9 cellular contexts compared by ENCODE assay signal in the genomic region with DNA sequence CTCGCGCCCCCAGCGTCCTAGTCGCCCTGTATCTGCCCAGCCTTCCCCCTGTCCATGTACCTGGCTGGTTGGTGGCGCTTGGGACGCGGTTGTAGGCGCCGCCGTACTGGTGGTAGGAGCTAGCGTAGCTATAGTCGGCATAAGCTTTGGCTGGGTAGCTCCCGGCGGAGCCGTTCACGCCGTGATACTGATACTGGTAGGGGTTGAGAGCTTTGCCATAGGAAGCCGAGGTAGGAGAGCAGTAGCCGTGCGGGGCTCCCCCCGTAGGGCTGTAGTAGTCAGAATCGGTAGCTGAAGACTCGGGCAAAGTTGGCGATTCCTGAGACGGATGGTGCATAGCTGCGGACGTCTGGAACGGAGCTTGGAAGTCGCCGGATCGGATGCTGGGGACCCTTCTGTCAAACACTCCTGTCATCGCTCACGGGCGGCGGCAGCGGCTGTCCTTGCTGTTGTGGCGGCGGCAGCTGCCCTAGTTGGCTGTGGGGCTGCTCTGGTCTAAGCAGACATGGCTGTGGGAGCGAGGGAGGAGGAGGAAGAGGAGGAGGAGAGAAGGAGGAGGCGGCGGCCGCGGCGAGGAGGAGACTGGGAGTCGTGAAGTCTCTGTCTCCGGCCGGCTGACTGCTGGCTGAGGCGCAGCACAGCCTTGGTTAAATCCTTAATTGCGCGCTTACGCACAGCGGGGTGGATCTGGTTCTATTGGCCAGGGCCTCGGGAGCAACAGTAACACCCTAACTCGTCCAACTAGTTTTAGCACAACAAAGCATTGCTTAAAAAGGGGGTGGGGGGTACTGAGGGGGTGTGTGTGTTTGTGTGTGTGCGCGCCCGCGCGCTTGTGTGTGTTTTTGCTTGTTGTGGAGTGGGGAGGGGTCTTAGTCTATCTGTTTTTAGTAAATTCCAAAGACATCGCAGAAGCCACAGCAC. TPM values are rescaled to one million over a fixed set of nuclear protein-coding genes. Genes with fewer than 3 reads are reported as not detected.
DNase-seq lines count a peak whose midpoint lies in the region; ATAC-seq and TF ChIP-seq lines count a peak whose summit lies in the region.
"Had no signal": no experiment of that assay in that cellular context is flagged by ENCODE, and none has a peak within 500 bp of the region (broad histone marks: within the 10 kb centered on the region; RNA-seq: fewer than 3 reads in every experiment).

DLX5 (minus strand) TSS at position 623 of the 921 bp plus-strand sequence; CDS start at position 415, 208 bp downstream.

- ATAC-seq in T-helper 17 cell: no peak
- ATAC-seq in gastrocnemius medialis: peak; percentile 21 to 28
- no peak for ATAC-seq in GM21360 (IDR thresholded peaks at IDR 0.05; ENCODE audit: unreplicated experiment)
- ATAC-seq: HCT116 had no signal

- H3K27me3 ChIP-seq in cardiac muscle cell (peaks cover 95% of the 10 kb centered on the region), gastrocnemius medialis (peaks cover 78 to 86% (median 80%) of the 10 kb centered on the region in 3 donors)

- intact Hi-C loops in gastrocnemius medialis (cut with DNase I; ENCODE audit: low total_unique reads): no loop called here

- DNase-seq in COLO668 (lab: John Stamatoyannopoulos, UW; ENCODE audit: unreplicated experiment) (peak; percentile 77), T-helper 17 cell (no peak), cardiac muscle cell (ENCODE audit: low read depth in 1 of 2, low spot score in 1 of 2) (peak in 1 of 2 donors; percentile 18), gastrocnemius medialis (no peak), 8988T (no peak), substantia nigra (lab: John Stamatoyannopoulos, UW) (no peak)

- H3K4me3 Mint-ChIP-seq in T-helper 17 cell: peak within 1 kb of the TSS; percentile 69

- H3K36me3 ChIP-seq in cardiac muscle cell: no peaks in the 10 kb centered on the region
- no peaks in the 10 kb centered on the region for H3K36me3 ChIP-seq in gastrocnemius medialis

- TF ChIP-seq EP300 in Ishikawa (IDR thresholded peaks at IDR 0.05; ENCODE audit: borderline replicate concordance): no peak

- H3K27ac Mint-ChIP-seq in T-helper 17 cell: peak within 1 kb of the TSS; percentile 76

- peaks cover 87% of the 10 kb centered on the region for H3K27me3 Mint-ChIP-seq in T-helper 17 cell

- in situ Hi-C loops in gastrocnemius medialis (cut with MboI; ENCODE audit: low sequenced_read_pairs in 4 of 4): loop anchor here (5.0 to 25.0 kb wide), 6 partner anchors 947 to 1262 kb away; partner anchors contain the start of gene DYNC1I1 (in 1 of the 4)

- H3K4me1 Mint-ChIP-seq in T-helper 17 cell: peaks cover 40% of the 10 kb centered on the region

- H3K4me3 ChIP-seq in cardiac muscle cell (peak within 1 kb of the TSS; percentile 23), gastrocnemius medialis (peak within 1 kb of the TSS; percentile 9 to 45 (median 42))

- H3K27ac ChIP-seq in cardiac muscle cell (no peak within 1 kb of the TSS), gastrocnemius medialis (peak within 1 kb of the TSS in 1 of 4 donors; percentile 31), substantia nigra (ENCODE audit: low read depth, low read length, poor library complexity, severe bottlenecking) (no peak within 1 kb of the TSS)

- H3K9me3 ChIP-seq in T-helper 17 cell (ENCODE audit: control insufficient read depth, low read length, poor library complexity, severe bottlenecking) (no peaks in the 10 kb centered on the region), cardiac muscle cell (ENCODE audit: low read depth) (no peaks in the 10 kb centered on the region), gastrocnemius medialis (no peaks in the 10 kb centered on the region)

- TF ChIP-seq POLR2A in gastrocnemius medialis (IDR thresholded peaks at IDR 0.05): no peak

- no peak; the same call in 1 of the 2 replicates for TF ChIP-seq RAD21 in Ishikawa (IDR thresholded peaks at IDR 0.05; ENCODE audit: low read depth)

- peaks cover 5% of the 10 kb centered on the region for H3K36me3 Mint-ChIP-seq in T-helper 17 cell (ENCODE audit: low read depth)

- TF ChIP-seq CTCF in cardiac muscle cell (IDR thresholded peaks at IDR 0.05; ENCODE audit: low read depth, low read length) (no peak), gastrocnemius medialis (IDR thresholded peaks at IDR 0.05 in 4 of 5, conservative IDR thresholded peaks at IDR 0.05 in 1 of 5) (no peak)

- H3K4me1 ChIP-seq in cardiac muscle cell (ENCODE audit: low read depth) (peaks cover 10% of the 10 kb centered on the region), gastrocnemius medialis (peaks cover 23 to 25% of the 10 kb centered on the region in 2 donors)

TF ChIP-seq in Ishikawa, 13 proteins besides CTCF, POLR2A, EP300 and RAD21:
- TF ChIP-seq CEBPB (IDR thresholded peaks at IDR 0.05) (peak; percentile 75; the same call in 1 of the 2 replicates), YY1 (IDR thresholded peaks at IDR 0.05; ENCODE audit: low read depth) (peak; percentile 52; the same call in 1 of the 2 replicates), NFIC (IDR thresholded peaks at IDR 0.05) (0 out of 2 replicates have a peak, but pooled peaks have one; percentile 31), FOXM1 (IDR thresholded peaks at IDR 0.05; ENCODE audit: borderline replicate concordance, low read depth) (no peak), TCF12 (IDR thresholded peaks at IDR 0.05; ENCODE audit: low read depth) (peak; percentile 59; the same call in 1 of the 2 replicates), CREB1 (IDR thresholded peaks at IDR 0.05; ENCODE audit: low read depth) (no peak), TEAD4 (IDR thresholded peaks at IDR 0.05) (no peak; the same call in 1 of the 2 replicates), TAF1 (IDR thresholded peaks at IDR 0.05; ENCODE audit: low read depth) (no peak), EGR1 (IDR thresholded peaks at IDR 0.05) (peak; percentile 21; the same call in 1 of the 2 replicates), USF1 (IDR thresholded peaks at IDR 0.05) (no peak), ZBTB7A (IDR thresholded peaks at IDR 0.05; ENCODE audit: low read depth) (peak; percentile 94)
- TF ChIP-seq, protein P1, sequence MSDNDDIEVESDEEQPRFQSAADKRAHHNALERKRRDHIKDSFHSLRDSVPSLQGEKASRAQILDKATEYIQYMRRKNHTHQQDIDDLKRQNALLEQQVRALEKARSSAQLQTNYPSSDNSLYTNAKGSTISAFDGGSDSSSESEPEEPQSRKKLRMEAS (IDR thresholded peaks at IDR 0.05): peak; percentile 25; the same call in 1 of the 2 replicates
- TF ChIP-seq, protein P2, sequence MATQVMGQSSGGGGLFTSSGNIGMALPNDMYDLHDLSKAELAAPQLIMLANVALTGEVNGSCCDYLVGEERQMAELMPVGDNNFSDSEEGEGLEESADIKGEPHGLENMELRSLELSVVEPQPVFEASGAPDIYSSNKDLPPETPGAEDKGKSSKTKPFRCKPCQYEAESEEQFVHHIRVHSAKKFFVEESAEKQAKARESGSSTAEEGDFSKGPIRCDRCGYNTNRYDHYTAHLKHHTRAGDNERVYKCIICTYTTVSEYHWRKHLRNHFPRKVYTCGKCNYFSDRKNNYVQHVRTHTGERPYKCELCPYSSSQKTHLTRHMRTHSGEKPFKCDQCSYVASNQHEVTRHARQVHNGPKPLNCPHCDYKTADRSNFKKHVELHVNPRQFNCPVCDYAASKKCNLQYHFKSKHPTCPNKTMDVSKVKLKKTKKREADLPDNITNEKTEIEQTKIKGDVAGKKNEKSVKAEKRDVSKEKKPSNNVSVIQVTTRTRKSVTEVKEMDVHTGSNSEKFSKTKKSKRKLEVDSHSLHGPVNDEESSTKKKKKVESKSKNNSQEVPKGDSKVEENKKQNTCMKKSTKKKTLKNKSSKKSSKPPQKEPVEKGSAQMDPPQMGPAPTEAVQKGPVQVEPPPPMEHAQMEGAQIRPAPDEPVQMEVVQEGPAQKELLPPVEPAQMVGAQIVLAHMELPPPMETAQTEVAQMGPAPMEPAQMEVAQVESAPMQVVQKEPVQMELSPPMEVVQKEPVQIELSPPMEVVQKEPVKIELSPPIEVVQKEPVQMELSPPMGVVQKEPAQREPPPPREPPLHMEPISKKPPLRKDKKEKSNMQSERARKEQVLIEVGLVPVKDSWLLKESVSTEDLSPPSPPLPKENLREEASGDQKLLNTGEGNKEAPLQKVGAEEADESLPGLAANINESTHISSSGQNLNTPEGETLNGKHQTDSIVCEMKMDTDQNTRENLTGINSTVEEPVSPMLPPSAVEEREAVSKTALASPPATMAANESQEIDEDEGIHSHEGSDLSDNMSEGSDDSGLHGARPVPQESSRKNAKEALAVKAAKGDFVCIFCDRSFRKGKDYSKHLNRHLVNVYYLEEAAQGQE (IDR thresholded peaks at IDR 0.05; ENCODE audit: low read depth): no peak

RNA-seq across cellular contexts. Expression of gene DLX5, which starts in this region (rescaled TPM):
- not detected for total RNA-seq in T-helper 17 cell
- total RNA-seq in cardiac muscle cell: not detected in 2 replicates
- polyA plus RNA-seq in cardiac muscle cell: 0.34 TPM in 1 of 2 replicates, not detected in the other
- under 1 TPM in 1 of 4 donors, not detected in 3; 0.41 TPM for total RNA-seq in gastrocnemius medialis

Comparison
In these comparisons a context has a peak if more than half of its experiments do, and no peak if none do; other contexts are left out.
1. Peak in ATAC-seq and H3K4me3 ChIP-seq in gastrocnemius medialis; RNA of the gene not detected or under 1 TPM.